ENCODE assay signal across 18 cellular contexts in the genomic region with DNA sequence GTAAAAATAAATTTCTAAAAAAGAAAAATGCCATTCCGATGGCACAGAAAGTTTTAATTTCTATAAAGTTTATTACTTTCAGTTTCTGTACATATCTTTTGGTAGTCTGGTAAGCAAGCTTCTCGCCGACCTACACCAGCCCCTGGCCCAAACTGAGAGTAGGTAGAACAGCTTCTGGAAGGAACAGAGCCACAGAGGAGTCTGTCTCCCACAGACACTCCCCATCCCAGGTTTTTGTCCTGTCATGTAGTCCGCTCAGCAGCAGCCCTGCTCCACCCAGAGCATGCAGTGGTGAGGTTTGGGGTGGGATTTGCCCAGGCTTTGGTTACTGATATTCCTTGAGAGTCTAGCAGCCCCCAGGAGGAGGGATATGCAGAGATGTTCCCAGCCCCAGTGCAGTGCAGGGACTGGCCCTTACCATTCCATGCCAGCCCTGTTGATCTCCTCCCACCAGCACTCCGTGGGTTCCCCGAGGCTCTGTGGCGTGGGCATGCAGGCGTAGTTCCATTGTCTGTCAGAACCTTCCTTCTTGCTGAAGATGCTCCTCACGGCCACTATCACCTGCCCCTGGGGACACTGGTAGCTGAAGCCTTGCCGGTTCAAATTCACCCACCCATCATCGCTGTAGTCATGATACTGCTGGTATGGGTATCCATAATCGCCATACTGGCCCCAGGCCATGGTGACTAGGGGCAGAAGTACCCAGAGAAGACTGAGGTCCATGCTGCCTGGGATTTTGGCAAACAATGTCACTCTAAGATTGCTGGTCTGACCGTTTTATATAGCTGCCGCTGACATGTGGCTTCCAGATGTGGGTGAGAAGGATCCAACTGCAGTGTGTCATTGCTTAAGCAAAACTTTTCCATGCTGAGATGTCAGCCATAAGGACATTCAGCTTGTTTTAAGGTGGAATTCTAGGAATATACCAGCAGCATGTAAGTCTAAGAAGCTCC. TPM values are rescaled to one million over a fixed set of nuclear protein-coding genes. Genes with fewer than 3 reads are reported as not detected.
DNase-seq lines count a peak whose midpoint lies in the region; ATAC-seq and TF ChIP-seq lines count a peak whose summit lies in the region.
"Had no signal": no experiment of that assay in that cellular context is flagged by ENCODE, and none has a peak within 500 bp of the region (broad histone marks: within the 10 kb centered on the region; RNA-seq: fewer than 3 reads in every experiment).

A gene (minus strand): TSS at position 755 of the 953 bp plus-strand sequence. CDS start 32 bp downstream, at position 723.

- H3K27ac Mint-ChIP-seq in chondrocyte (ENCODE audit: unreplicated experiment), result peak within 1 kb of the TSS; percentile 19
- H3K27ac Mint-ChIP-seq: activated naive CD4-positive, alpha-beta T cell treated with anti-CD3 and anti-CD28 coated beads, Interleukin-2, amount 50 U/mL, for 72 hours; CD4-positive, CD25-positive, alpha-beta regulatory T cell; dendritic cell treated with granulocyte-macrophage colony-stimulating factor and Interleukin-4, amounts not matched to agents 40 ng/mL and 50 ng/mL, for 4 days; stimulated activated naive CD8-positive, alpha-beta T cell treated with anti-CD3 and anti-CD28 coated beads, Interleukin-15, Interleukin-2, amounts not matched to agents 100 ng/mL and 50 ng/mL, for 24 hours; T-helper 2 cell treated with Interferon-gamma antibody and Interleukin-4, amounts not matched to agents 5 μg/mL and 100 μg/mL, for 36 hours had no signal

- no peaks in the 10 kb centered on the region for H3K9me3 Mint-ChIP-seq in chondrocyte (ENCODE audit: low read depth)
- H3K9me3 Mint-ChIP-seq: activated naive CD4-positive, alpha-beta T cell treated with anti-CD3 and anti-CD28 coated beads, Interleukin-2, amount 50 U/mL, for 72 hours; CD4-positive, CD25-positive, alpha-beta regulatory T cell; dendritic cell treated with granulocyte-macrophage colony-stimulating factor and Interleukin-4, amounts not matched to agents 40 ng/mL and 50 ng/mL, for 4 days; stimulated activated naive CD8-positive, alpha-beta T cell treated with anti-CD3 and anti-CD28 coated beads, Interleukin-15, Interleukin-2, amounts not matched to agents 100 ng/mL and 50 ng/mL, for 24 hours; T-helper 2 cell treated with Interferon-gamma antibody and Interleukin-4, amounts not matched to agents 5 μg/mL and 100 μg/mL, for 36 hours had no signal

- H3K4me1 ChIP-seq in left lung (no peaks in the 10 kb centered on the region), stomach (peaks cover 0 to 18% (median 0%) of the 10 kb centered on the region in 4 donors), BE2C (peaks cover 6% of the 10 kb centered on the region; the same call in 1 of the 2 replicates)

- H3K36me3 ChIP-seq in left lung, result no peaks in the 10 kb centered on the region
- H3K36me3 ChIP-seq in stomach, result no peaks in the 10 kb centered on the region
- no peaks in the 10 kb centered on the region for H3K36me3 ChIP-seq in BE2C

- H3K27ac ChIP-seq in left lung, result no peak within 1 kb of the TSS
- peak within 1 kb of the TSS in 3 of 5 donors; percentile 24 to 51 (median 46) for H3K27ac ChIP-seq in stomach

- no peaks in the 10 kb centered on the region for H3K27me3 ChIP-seq in left lung
- H3K27me3 ChIP-seq in stomach, result no peaks in the 10 kb centered on the region
- no peaks in the 10 kb centered on the region for H3K27me3 ChIP-seq in BE2C

- peak; percentile 85 for DNase-seq in GM03348 (ENCODE audit: low spot score)
- DNase-seq in chondrocyte (ENCODE audit: low spot score), result no peak
- no peak for DNase-seq in left lung
- no peak for DNase-seq in stomach
- no peak for DNase-seq in SKM-1 treated with dmso at 0.1 percent for 144 hours (lab: John Stamatoyannopoulos, UW; ENCODE audit: unreplicated experiment)
- DNase-seq in BE2C, result no peak
- DNase-seq: CD4-positive, CD25-positive, alpha-beta regulatory T cell; KG1; NCI-H2081 treated with DMSO at 0.1 percent for 48 hours had no signal

- peak within 1 kb of the TSS; percentile 16 for H3K4me3 Mint-ChIP-seq in chondrocyte (ENCODE audit: unreplicated experiment)
- H3K4me3 Mint-ChIP-seq: CD4-positive, CD25-positive, alpha-beta regulatory T cell; dendritic cell treated with granulocyte-macrophage colony-stimulating factor and Interleukin-4, amounts not matched to agents 40 ng/mL and 50 ng/mL, for 4 days; stimulated activated naive CD8-positive, alpha-beta T cell treated with anti-CD3 and anti-CD28 coated beads, Interleukin-15, Interleukin-2, amounts not matched to agents 100 ng/mL and 50 ng/mL, for 24 hours; T-helper 2 cell treated with Interferon-gamma antibody and Interleukin-4, amounts not matched to agents 5 μg/mL and 100 μg/mL, for 36 hours had no signal

- peak; percentile 42 for ATAC-seq in left lung
- no peak for ATAC-seq in HG02884 (IDR thresholded peaks at IDR 0.05; ENCODE audit: unreplicated experiment)
- ATAC-seq in GM18520 (IDR thresholded peaks at IDR 0.05; ENCODE audit: unreplicated experiment), result no peak
- ATAC-seq: activated naive CD4-positive, alpha-beta T cell treated with anti-CD3 and anti-CD28 coated beads, Interleukin-2, amount 50 U/mL, for 72 hours had no signal

- no peak for TF ChIP-seq EP300 in stomach (IDR thresholded peaks at IDR 0.05)

- TF ChIP-seq POLR2A in stomach (IDR thresholded peaks at IDR 0.05), result no peak

- H3K27me3 Mint-ChIP-seq in chondrocyte (ENCODE audit: low read depth), result no peaks in the 10 kb centered on the region
- H3K27me3 Mint-ChIP-seq: CD4-positive, CD25-positive, alpha-beta regulatory T cell; dendritic cell treated with granulocyte-macrophage colony-stimulating factor and Interleukin-4, amounts not matched to agents 40 ng/mL and 50 ng/mL, for 4 days had no signal

- 62 to 79% (median 73%) methylated on average over 14 of the region's 14 CpGs for WGBS in stomach, 5 donors

- H3K36me3 Mint-ChIP-seq in chondrocyte (ENCODE audit: low read depth), result no peaks in the 10 kb centered on the region
- H3K36me3 Mint-ChIP-seq: activated naive CD4-positive, alpha-beta T cell treated with anti-CD3 and anti-CD28 coated beads, Interleukin-2, amount 50 U/mL, for 72 hours; CD4-positive, CD25-positive, alpha-beta regulatory T cell had no signal

- no peaks in the 10 kb centered on the region for H3K9me3 ChIP-seq in left lung
- H3K9me3 ChIP-seq in stomach, result no peaks in the 10 kb centered on the region
- no peaks in the 10 kb centered on the region; the same call in 1 of the 2 replicates for H3K9me3 ChIP-seq in BE2C

- intact Hi-C loops in left lung (cut with DNase I) (no loop called here), stomach (cut with DNase I; ENCODE audit: low total_unique reads) (no loop called here)

- no peak for TF ChIP-seq CTCF in chondrocyte (IDR thresholded peaks at IDR 0.05)
- no peak for TF ChIP-seq CTCF in left lung (IDR thresholded peaks at IDR 0.05)
- no peak for TF ChIP-seq CTCF in stomach (IDR thresholded peaks at IDR 0.05)
- TF ChIP-seq CTCF in BE2C (IDR thresholded peaks at IDR 0.05; ENCODE audit: low read depth, low read length), result no peak

- peaks cover 31% of the 10 kb centered on the region for H3K4me1 Mint-ChIP-seq in chondrocyte (ENCODE audit: low read depth)
- H3K4me1 Mint-ChIP-seq: CD4-positive, CD25-positive, alpha-beta regulatory T cell had no signal

- H3K4me3 ChIP-seq in left lung (peak within 1 kb of the TSS in 1 of 2 donors; percentile 5), stomach (peak within 1 kb of the TSS; percentile 19 to 31 (median 30)), BE2C (ENCODE audit: low read depth, low read length) (no peak within 1 kb of the TSS)

RNA-seq across cellular contexts. Expression of the gene that starts here (rescaled TPM):
- total RNA-seq in chondrocyte (11.3 to 30.2 TPM (median 13.0 TPM) in 3 replicates), left lung (10 to 100 TPM; 10.7 to 28.6 TPM), stomach (10 to 100 TPM; 21.7 to 86.7 (median 58.8) TPM)
- 10 to 100 TPM; 20.1 to 60.3 (median 35.5) TPM for polyA plus RNA-seq in stomach
- 0.49 TPM for polyA plus RNA-seq in BE2C (2012; ENCODE audit: insufficient read depth, insufficient read length, low read depth)
- total RNA-seq: activated CD8-positive, alpha-beta memory T cell treated with anti-CD3 and anti-CD28 coated beads for 36 hours; activated naive CD4-positive, alpha-beta T cell treated with anti-CD3 and anti-CD28 coated beads, Interleukin-2, amount 50 U/mL, for 72 hours; CD4-positive, CD25-positive, alpha-beta regulatory T cell; H1 had no signal
- polyA plus RNA-seq: CD4-positive, CD25-positive, alpha-beta regulatory T cell; H1; neural cell had no signal

Comparison
In these comparisons a context has a peak if more than half of its experiments do, and no peak if none do; other contexts are left out.
1. H3K27ac ChIP-seq: peak in stomach (3 of 5); none in left lung (0 of 2).